18 cellular contexts compared by ENCODE assay signal in genomic region chr18:55307505-55307904, GRCh38.
DNase-seq lines count a peak whose midpoint lies in the region; ATAC-seq and TF ChIP-seq lines count a peak whose summit lies in the region.
"Had no signal": no experiment of that assay in that cellular context is flagged by ENCODE, and none has a peak within 500 bp of the region (broad histone marks: within the 10 kb centered on the region; RNA-seq: fewer than 3 reads in every experiment).

No MANE protein-coding gene starts in this region.

- H3K9ac ChIP-seq in OCI-LY3 (ENCODE audit: low read length), result no peak overlapping the region

- H3K4me2 ChIP-seq in OCI-LY3 (ENCODE audit: low read length), result 0 out of 2 replicates have a peak overlapping the region, but pooled peaks have one; percentile 2
- H3K4me2 ChIP-seq in GM23338, result no peak overlapping the region

- H3K27ac ChIP-seq in OCI-LY3 (ENCODE audit: low read length) (peak overlapping the region; percentile 9; the same call in 1 of the 2 replicates), coronary artery (no peak overlapping the region), GM23338 (ENCODE audit: low read depth) (no peak overlapping the region)
- H3K27ac ChIP-seq: HL-60, testis had no signal

- no peak for TF ChIP-seq CTCF in OCI-LY3 (IDR thresholded peaks at IDR 0.05; ENCODE audit: low read depth, low read length)
- no peak for TF ChIP-seq CTCF in coronary artery (IDR thresholded peaks at IDR 0.05)
- no peak for TF ChIP-seq CTCF in GM23338 (conservative IDR thresholded peaks at IDR 0.05; ENCODE audit: low read depth in 2 of 2)

- H3K4me3 ChIP-seq in OCI-LY3 (ENCODE audit: low read length) (no peak overlapping the region), coronary artery (no peak overlapping the region), GM23338 (no peak overlapping the region)
- H3K4me3 ChIP-seq: lung, testis had no signal

- intact Hi-C loops in left cardiac atrium (cut with DNase I), result no loop called here

- ATAC-seq in GM18520 (IDR thresholded peaks at IDR 0.05; ENCODE audit: unreplicated experiment), result peak; percentile 36
- peak; percentile 46 for ATAC-seq in GM21360 (IDR thresholded peaks at IDR 0.05; ENCODE audit: unreplicated experiment)
- ATAC-seq in HG03064 (IDR thresholded peaks at IDR 0.05; ENCODE audit: low read depth, unreplicated experiment), result peak; percentile 57
- ATAC-seq in left cardiac atrium, result no peak
- no peak for ATAC-seq in GM23338

- 0 out of 2 replicates have a peak, but pooled peaks cover 2% of the 10 kb centered on the region for H3F3A ChIP-seq in GM23338 (replicated peaks; ENCODE audit: low read depth)

- H4K20me1 ChIP-seq in OCI-LY3 (ENCODE audit: insufficient read depth, low read length) (peaks cover 99% of the 10 kb centered on the region), GM23338 (replicated peaks; ENCODE audit: insufficient read depth) (no peaks in the 10 kb centered on the region)

- peaks cover 100% of the 10 kb centered on the region for H3K79me2 ChIP-seq in OCI-LY3 (ENCODE audit: low read length)
- peaks cover 56% of the 10 kb centered on the region for H3K79me2 ChIP-seq in GM23338 (replicated peaks; ENCODE audit: insufficient read depth)

- no peak overlapping the region for H3K27ac Mint-ChIP-seq in GM23338
- H3K27ac Mint-ChIP-seq: activated naive CD8-positive, alpha-beta T cell had no signal

- H3K4me1 Mint-ChIP-seq in GM23338, result peaks cover 63% of the 10 kb centered on the region

- DNase-seq in coronary artery (ENCODE audit: low spot score) (no peak), left cardiac atrium (no peak), C1 segment of cervical spinal cord (lab: John Stamatoyannopoulos, UW) (no peak), GM23338 (ENCODE audit: low spot score) (no peak)
- DNase-seq: cerebellar nuclear complex, GDM1, NCI-H446, occipital lobe, Right ventricle myocardium superior, small intestine, testis had no signal

- H2AFZ ChIP-seq in OCI-LY3 (ENCODE audit: low read depth, low read length) (no peak overlapping the region), GM23338 (no peak overlapping the region)

- peaks cover 86% of the 10 kb centered on the region for H3K36me3 ChIP-seq in OCI-LY3 (replicated peaks; ENCODE audit: low read depth, low read length)
- H3K36me3 ChIP-seq in GM23338 (ENCODE audit: insufficient read depth), result no peaks in the 10 kb centered on the region

- H3K9me2 ChIP-seq in GM23338 (ENCODE audit: insufficient read depth), result no peaks in the 10 kb centered on the region

- no peaks in the 10 kb centered on the region for H3K9me3 ChIP-seq in OCI-LY3 (ENCODE audit: insufficient read depth, low read length)
- H3K9me3 ChIP-seq: testis had no signal

- no peaks in the 10 kb centered on the region for H3K27me3 ChIP-seq in OCI-LY3 (ENCODE audit: low read depth, low read length)
- H3K27me3 ChIP-seq in GM23338 (ENCODE audit: insufficient read depth), result no peaks in the 10 kb centered on the region
- H3K27me3 ChIP-seq: testis had no signal

- H3K4me1 ChIP-seq in OCI-LY3 (ENCODE audit: low read length) (peaks cover 41% of the 10 kb centered on the region), GM23338 (ENCODE audit: insufficient read depth) (peaks cover 42% of the 10 kb centered on the region)
- H3K4me1 ChIP-seq: testis had no signal

- no peak overlapping the region for H3K4me3 Mint-ChIP-seq in GM23338
- H3K4me3 Mint-ChIP-seq: activated naive CD8-positive, alpha-beta T cell had no signal

- H3K9me3 Mint-ChIP-seq in GM23338, result no peaks in the 10 kb centered on the region

- H3K27me3 Mint-ChIP-seq in GM23338 (ENCODE audit: insufficient read depth, low read depth, poor library complexity), result peaks cover 3% of the 10 kb centered on the region
- H3K27me3 Mint-ChIP-seq: activated naive CD8-positive, alpha-beta T cell had no signal

- no peaks in the 10 kb centered on the region for H3K36me3 Mint-ChIP-seq in GM23338 (ENCODE audit: low read depth)
- H3K36me3 Mint-ChIP-seq: activated naive CD8-positive, alpha-beta T cell had no signal

TF ChIP-seq in GM23338, 12 proteins besides CTCF, POLR2A, EP300 and RAD21 (continues in another document):
- TF ChIP-seq, protein P1, sequence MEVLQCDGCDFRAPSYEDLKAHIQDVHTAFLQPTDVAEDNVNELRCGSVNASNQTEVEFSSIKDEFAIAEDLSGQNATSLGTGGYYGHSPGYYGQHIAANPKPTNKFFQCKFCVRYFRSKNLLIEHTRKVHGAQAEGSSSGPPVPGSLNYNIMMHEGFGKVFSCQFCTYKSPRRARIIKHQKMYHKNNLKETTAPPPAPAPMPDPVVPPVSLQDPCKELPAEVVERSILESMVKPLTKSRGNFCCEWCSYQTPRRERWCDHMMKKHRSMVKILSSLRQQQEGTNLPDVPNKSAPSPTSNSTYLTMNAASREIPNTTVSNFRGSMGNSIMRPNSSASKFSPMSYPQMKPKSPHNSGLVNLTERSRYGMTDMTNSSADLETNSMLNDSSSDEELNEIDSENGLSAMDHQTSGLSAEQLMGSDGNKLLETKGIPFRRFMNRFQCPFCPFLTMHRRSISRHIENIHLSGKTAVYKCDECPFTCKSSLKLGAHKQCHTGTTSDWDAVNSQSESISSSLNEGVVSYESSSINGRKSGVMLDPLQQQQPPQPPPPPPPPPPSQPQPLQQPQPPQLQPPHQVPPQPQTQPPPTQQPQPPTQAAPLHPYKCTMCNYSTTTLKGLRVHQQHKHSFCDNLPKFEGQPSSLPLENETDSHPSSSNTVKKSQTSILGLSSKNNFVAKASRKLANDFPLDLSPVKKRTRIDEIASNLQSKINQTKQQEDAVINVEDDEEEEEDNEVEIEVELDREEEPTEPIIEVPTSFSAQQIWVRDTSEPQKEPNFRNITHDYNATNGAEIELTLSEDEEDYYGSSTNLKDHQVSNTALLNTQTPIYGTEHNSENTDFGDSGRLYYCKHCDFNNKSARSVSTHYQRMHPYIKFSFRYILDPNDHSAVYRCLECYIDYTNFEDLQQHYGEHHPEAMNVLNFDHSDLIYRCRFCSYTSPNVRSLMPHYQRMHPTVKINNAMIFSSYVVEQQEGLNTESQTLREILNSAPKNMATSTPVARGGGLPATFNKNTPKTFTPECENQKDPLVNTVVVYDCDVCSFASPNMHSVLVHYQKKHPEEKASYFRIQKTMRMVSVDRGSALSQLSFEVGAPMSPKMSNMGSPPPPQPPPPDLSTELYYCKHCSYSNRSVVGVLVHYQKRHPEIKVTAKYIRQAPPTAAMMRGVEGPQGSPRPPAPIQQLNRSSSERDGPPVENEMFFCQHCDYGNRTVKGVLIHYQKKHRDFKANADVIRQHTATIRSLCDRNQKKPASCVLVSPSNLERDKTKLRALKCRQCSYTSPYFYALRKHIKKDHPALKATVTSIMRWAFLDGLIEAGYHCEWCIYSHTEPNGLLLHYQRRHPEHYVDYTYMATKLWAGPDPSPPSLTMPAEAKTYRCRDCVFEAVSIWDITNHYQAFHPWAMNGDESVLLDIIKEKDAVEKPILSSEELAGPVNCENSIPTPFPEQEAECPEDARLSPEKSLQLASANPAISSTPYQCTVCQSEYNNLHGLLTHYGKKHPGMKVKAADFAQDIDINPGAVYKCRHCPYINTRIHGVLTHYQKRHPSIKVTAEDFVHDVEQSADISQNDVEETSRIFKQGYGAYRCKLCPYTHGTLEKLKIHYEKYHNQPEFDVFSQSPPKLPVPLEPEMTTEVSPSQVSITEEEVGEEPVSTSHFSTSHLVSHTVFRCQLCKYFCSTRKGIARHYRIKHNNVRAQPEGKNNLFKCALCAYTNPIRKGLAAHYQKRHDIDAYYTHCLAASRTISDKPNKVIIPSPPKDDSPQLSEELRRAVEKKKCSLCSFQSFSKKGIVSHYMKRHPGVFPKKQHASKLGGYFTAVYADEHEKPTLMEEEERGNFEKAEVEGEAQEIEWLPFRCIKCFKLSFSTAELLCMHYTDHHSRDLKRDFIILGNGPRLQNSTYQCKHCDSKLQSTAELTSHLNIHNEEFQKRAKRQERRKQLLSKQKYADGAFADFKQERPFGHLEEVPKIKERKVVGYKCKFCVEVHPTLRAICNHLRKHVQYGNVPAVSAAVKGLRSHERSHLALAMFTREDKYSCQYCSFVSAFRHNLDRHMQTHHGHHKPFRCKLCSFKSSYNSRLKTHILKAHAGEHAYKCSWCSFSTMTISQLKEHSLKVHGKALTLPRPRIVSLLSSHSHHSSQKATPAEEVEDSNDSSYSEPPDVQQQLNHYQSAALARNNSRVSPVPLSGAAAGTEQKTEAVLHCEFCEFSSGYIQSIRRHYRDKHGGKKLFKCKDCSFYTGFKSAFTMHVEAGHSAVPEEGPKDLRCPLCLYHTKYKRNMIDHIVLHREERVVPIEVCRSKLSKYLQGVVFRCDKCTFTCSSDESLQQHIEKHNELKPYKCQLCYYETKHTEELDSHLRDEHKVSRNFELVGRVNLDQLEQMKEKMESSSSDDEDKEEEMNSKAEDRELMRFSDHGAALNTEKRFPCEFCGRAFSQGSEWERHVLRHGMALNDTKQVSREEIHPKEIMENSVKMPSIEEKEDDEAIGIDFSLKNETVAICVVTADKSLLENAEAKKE (CRISPR knock-in tag; IDR thresholded peaks at IDR 0.05), result no peak
- TF ChIP-seq EZH2phosphoT487 (IDR thresholded peaks at IDR 0.05; ENCODE audit: unreplicated experiment) (no peak), ZNF114 (CRISPR knock-in tag; IDR thresholded peaks at IDR 0.05) (no peak), JUNB (IDR thresholded peaks at IDR 0.05; ENCODE audit: unreplicated experiment) (no peak)
- TF ChIP-seq, protein P2, sequence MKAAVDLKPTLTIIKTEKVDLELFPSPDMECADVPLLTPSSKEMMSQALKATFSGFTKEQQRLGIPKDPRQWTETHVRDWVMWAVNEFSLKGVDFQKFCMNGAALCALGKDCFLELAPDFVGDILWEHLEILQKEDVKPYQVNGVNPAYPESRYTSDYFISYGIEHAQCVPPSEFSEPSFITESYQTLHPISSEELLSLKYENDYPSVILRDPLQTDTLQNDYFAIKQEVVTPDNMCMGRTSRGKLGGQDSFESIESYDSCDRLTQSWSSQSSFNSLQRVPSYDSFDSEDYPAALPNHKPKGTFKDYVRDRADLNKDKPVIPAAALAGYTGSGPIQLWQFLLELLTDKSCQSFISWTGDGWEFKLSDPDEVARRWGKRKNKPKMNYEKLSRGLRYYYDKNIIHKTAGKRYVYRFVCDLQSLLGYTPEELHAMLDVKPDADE (IDR thresholded peaks at IDR 0.05), result no peak

Comparison
In these comparisons a context has a peak if more than half of its experiments do, and no peak if none do; other contexts are left out.
1. ATAC-seq: peak in GM18520 (single experiment), GM21360 (single experiment) and HG03064 (single experiment); none in left cardiac atrium (0 of 2) and GM23338 (single experiment).